Comparison of ENCODE assay signal across 1 cellular context in genomic region chr11:61792310-61793083, GRCh38.
TF ChIP-seq lines count a peak whose summit lies in the region.

FEN1 (plus strand) TSS chr11:61792911; CDS start chr11:61795362, 2,451 bp downstream.
TMEM258 (minus strand) TSS chr11:61792599; CDS start chr11:61792558, 41 bp downstream.

TF ChIP-seq in K562, 482 proteins besides CTCF, POLR2A, EP300 and RAD21 (continued from another document and continues in another):
- TF ChIP-seq RNF219 (CRISPR knock-in tag; IDR thresholded peaks at IDR 0.05): no peak
- TF ChIP-seq GTF2A2 (tag; IDR thresholded peaks at IDR 0.05): no peak
- TF ChIP-seq ZNF589 (CRISPR knock-in tag; IDR thresholded peaks at IDR 0.05; ENCODE audit: low read depth): no peak; the same call in 1 of the 2 replicates
- TF ChIP-seq DDX20 (tag; IDR thresholded peaks at IDR 0.05; ENCODE audit: low read depth): no peak
- no peak for TF ChIP-seq BCOR (IDR thresholded peaks at IDR 0.05)
- TF ChIP-seq MEF2A (IDR thresholded peaks at IDR 0.05; ENCODE audit: control insufficient read depth, low read depth, low read length): no peak
- no peak for TF ChIP-seq ZNF436 (CRISPR knock-in tag; IDR thresholded peaks at IDR 0.05)
- TF ChIP-seq GABPA (tag; conservative IDR thresholded peaks at IDR 0.05; ENCODE audit: low read depth): peak; percentile 99
- TF ChIP-seq SUPT5H (IDR thresholded peaks at IDR 0.05): peak; percentile 93
- TF ChIP-seq ZNF316 (IDR thresholded peaks at IDR 0.05): no peak
- TF ChIP-seq MAFF (IDR thresholded peaks at IDR 0.05; ENCODE audit: low read length): no peak
- no peak for TF ChIP-seq GATAD2A (IDR thresholded peaks at IDR 0.05)
- no peak; the same call in 1 of the 2 replicates for TF ChIP-seq MITF (IDR thresholded peaks at IDR 0.05)
- TF ChIP-seq, protein P1, sequence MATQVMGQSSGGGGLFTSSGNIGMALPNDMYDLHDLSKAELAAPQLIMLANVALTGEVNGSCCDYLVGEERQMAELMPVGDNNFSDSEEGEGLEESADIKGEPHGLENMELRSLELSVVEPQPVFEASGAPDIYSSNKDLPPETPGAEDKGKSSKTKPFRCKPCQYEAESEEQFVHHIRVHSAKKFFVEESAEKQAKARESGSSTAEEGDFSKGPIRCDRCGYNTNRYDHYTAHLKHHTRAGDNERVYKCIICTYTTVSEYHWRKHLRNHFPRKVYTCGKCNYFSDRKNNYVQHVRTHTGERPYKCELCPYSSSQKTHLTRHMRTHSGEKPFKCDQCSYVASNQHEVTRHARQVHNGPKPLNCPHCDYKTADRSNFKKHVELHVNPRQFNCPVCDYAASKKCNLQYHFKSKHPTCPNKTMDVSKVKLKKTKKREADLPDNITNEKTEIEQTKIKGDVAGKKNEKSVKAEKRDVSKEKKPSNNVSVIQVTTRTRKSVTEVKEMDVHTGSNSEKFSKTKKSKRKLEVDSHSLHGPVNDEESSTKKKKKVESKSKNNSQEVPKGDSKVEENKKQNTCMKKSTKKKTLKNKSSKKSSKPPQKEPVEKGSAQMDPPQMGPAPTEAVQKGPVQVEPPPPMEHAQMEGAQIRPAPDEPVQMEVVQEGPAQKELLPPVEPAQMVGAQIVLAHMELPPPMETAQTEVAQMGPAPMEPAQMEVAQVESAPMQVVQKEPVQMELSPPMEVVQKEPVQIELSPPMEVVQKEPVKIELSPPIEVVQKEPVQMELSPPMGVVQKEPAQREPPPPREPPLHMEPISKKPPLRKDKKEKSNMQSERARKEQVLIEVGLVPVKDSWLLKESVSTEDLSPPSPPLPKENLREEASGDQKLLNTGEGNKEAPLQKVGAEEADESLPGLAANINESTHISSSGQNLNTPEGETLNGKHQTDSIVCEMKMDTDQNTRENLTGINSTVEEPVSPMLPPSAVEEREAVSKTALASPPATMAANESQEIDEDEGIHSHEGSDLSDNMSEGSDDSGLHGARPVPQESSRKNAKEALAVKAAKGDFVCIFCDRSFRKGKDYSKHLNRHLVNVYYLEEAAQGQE (CRISPR knock-in tag; IDR thresholded peaks at IDR 0.05; ENCODE audit: low read depth): peak; percentile 81; the same call in 1 of the 2 replicates
- peak; percentile 72 for TF ChIP-seq PHF20 (IDR thresholded peaks at IDR 0.05; ENCODE audit: partially characterized antibody)
- no peak for TF ChIP-seq ZNF277 (CRISPR knock-in tag; IDR thresholded peaks at IDR 0.05; ENCODE audit: borderline replicate concordance)
- TF ChIP-seq ZKSCAN1 (IDR thresholded peaks at IDR 0.05; ENCODE audit: low read depth, low read length): no peak; the same call in 1 of the 2 replicates
- no peak for TF ChIP-seq HOXB6 (CRISPR knock-in tag; IDR thresholded peaks at IDR 0.05; ENCODE audit: borderline replicate concordance)
- TF ChIP-seq TBL1XR1 (IDR thresholded peaks at IDR 0.05; ENCODE audit: low read length in 2 of 2): no peak
- TF ChIP-seq ZNF507 (tag; conservative IDR thresholded peaks at IDR 0.05): no peak
- TF ChIP-seq, protein P2, sequence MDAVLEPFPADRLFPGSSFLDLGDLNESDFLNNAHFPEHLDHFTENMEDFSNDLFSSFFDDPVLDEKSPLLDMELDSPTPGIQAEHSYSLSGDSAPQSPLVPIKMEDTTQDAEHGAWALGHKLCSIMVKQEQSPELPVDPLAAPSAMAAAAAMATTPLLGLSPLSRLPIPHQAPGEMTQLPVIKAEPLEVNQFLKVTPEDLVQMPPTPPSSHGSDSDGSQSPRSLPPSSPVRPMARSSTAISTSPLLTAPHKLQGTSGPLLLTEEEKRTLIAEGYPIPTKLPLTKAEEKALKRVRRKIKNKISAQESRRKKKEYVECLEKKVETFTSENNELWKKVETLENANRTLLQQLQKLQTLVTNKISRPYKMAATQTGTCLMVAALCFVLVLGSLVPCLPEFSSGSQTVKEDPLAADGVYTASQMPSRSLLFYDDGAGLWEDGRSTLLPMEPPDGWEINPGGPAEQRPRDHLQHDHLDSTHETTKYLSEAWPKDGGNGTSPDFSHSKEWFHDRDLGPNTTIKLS (IDR thresholded peaks at IDR 0.05; ENCODE audit: borderline replicate concordance, low read depth): peak; percentile 96
- no peak for TF ChIP-seq TARDBP (IDR thresholded peaks at IDR 0.05)
- no peak for TF ChIP-seq HMBOX1 (IDR thresholded peaks at IDR 0.05)
- TF ChIP-seq MTA2 (IDR thresholded peaks at IDR 0.05; ENCODE audit: low read depth): no peak
- TF ChIP-seq ZNF644 (tag; IDR thresholded peaks at IDR 0.05; ENCODE audit: low read depth): peak; percentile 90
- TF ChIP-seq, protein P3, sequence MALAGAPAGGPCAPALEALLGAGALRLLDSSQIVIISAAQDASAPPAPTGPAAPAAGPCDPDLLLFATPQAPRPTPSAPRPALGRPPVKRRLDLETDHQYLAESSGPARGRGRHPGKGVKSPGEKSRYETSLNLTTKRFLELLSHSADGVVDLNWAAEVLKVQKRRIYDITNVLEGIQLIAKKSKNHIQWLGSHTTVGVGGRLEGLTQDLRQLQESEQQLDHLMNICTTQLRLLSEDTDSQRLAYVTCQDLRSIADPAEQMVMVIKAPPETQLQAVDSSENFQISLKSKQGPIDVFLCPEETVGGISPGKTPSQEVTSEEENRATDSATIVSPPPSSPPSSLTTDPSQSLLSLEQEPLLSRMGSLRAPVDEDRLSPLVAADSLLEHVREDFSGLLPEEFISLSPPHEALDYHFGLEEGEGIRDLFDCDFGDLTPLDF (CRISPR knock-in tag; IDR thresholded peaks at IDR 0.05): peak; percentile 97
- peak; percentile 95 for TF ChIP-seq ARID4B (CRISPR knock-in tag; IDR thresholded peaks at IDR 0.05)
- no peak for TF ChIP-seq U2AF2 (optimal IDR thresholded peaks at IDR 0.05; ENCODE audit: low read depth, low read length)
